8 cellular contexts compared by ENCODE assay signal in genomic region chr1:61253059-61253735, GRCh38.
DNase-seq lines count a peak whose midpoint lies in the region; ATAC-seq and TF ChIP-seq lines count a peak whose summit lies in the region.

No MANE protein-coding gene starts in this region.

- no peak overlapping the region for H3K4me3 Mint-ChIP-seq in activated naive CD8-positive, alpha-beta T cell treated with anti-CD3 and anti-CD28 coated beads for 36 hours

- peaks cover 4% of the 10 kb centered on the region for H3K27me3 Mint-ChIP-seq in activated naive CD8-positive, alpha-beta T cell treated with anti-CD3 and anti-CD28 coated beads for 36 hours

- H3K9me3 Mint-ChIP-seq in activated naive CD8-positive, alpha-beta T cell treated with anti-CD3 and anti-CD28 coated beads for 36 hours, result no peaks in the 10 kb centered on the region

- H3K4me1 Mint-ChIP-seq in activated naive CD8-positive, alpha-beta T cell treated with anti-CD3 and anti-CD28 coated beads for 36 hours, result peaks cover 23% of the 10 kb centered on the region

- H3K27me3 ChIP-seq in dorsolateral prefrontal cortex, result no peaks in the 10 kb centered on the region

- intact Hi-C loops in dorsolateral prefrontal cortex (cut with DNase I), result no loop called here

- H3K4me3 ChIP-seq in dorsolateral prefrontal cortex, result no peak overlapping the region

- H3K27ac ChIP-seq in dorsolateral prefrontal cortex, result peak overlapping the region in 45 of 59 donors; percentile 4 to 85 (median 65)

- DNase-seq in GM04504 (ENCODE audit: low read depth) (peak; percentile 14), NCI-H510A (lab: John Stamatoyannopoulos, UW) (peak; percentile 80), dorsolateral prefrontal cortex (peak in 5 of 10 donors; percentile 32 to 77 (median 53)), nucleus accumbens (lab: John Stamatoyannopoulos, UW) (peak in 31 of 56 donors; percentile 18 to 75 (median 40)), SK-N-DZ (ENCODE audit: low spot score) (no peak)
- no peak for DNase-seq in activated effector memory CD4-positive, alpha-beta T cell treated with Interleukin-2 at 50 U/mL for 16 hours
- no peak for DNase-seq in activated naive CD8-positive, alpha-beta T cell treated with anti-CD3 and anti-CD28 coated beads for 36 hours

- peak in 1 of 56 donors; percentile 14 for TF ChIP-seq CTCF in dorsolateral prefrontal cortex (IDR thresholded peaks at IDR 0.05 in 54 of 56, conservative IDR thresholded peaks at IDR 0.05 in 2 of 56; ENCODE audit: low read depth in 1 of 56, partially characterized antibody in 56 of 56)

- no peak overlapping the region for H3K27ac Mint-ChIP-seq in activated naive CD8-positive, alpha-beta T cell treated with anti-CD3 and anti-CD28 coated beads for 36 hours

- no peaks in the 10 kb centered on the region for H3K36me3 Mint-ChIP-seq in activated naive CD8-positive, alpha-beta T cell treated with anti-CD3 and anti-CD28 coated beads for 36 hours

- ATAC-seq in HG02763 (IDR thresholded peaks at IDR 0.05; ENCODE audit: unreplicated experiment), result no peak

Comparison
In these comparisons a context has a peak if more than half of its experiments do, and no peak if none do; other contexts are left out.
1. DNase-seq: peak in GM04504 (single experiment), NCI-H510A (single experiment) and nucleus accumbens (31 of 56); none in activated effector memory CD4-positive, alpha-beta T cell treated with Interleukin-2 at 50 U/mL for 16 hours (single experiment), activated naive CD8-positive, alpha-beta T cell treated with anti-CD3 and anti-CD28 coated beads for 36 hours (single experiment) and SK-N-DZ (single experiment).